4 cellular contexts compared by ENCODE assay signal in genomic region chr16:18995406-18995805, GRCh38. TPM values are rescaled to one million over a fixed set of nuclear protein-coding genes. Genes with fewer than 3 reads are reported as not detected.
"Had no signal": no experiment of that assay in that cellular context is flagged by ENCODE, and none has a peak within 500 bp of the region (broad histone marks: within the 10 kb centered on the region; RNA-seq: fewer than 3 reads in every experiment).

No MANE protein-coding gene starts in this region.

RNA-seq across cellular contexts. Expression of gene TMC7, which starts 11.7 kb away (rescaled TPM):
- total RNA-seq: activated B cell treated with CpG ODN at 0.5 μM for 24 hours; activated CD8-positive, alpha-beta T cell treated with anti-CD3 and anti-CD28 coated beads for 36 hours; activated T-cell treated with anti-CD3 and anti-CD28 coated beads, Interleukin-2, amount 50 U/mL, for 4 hours; activated T-helper 17 cell treated with anti-CD3 and anti-CD28 coated beads, Interleukin-2, amount 50 U/mL, for 72 hours had no signal
